In the genomic region with DNA sequence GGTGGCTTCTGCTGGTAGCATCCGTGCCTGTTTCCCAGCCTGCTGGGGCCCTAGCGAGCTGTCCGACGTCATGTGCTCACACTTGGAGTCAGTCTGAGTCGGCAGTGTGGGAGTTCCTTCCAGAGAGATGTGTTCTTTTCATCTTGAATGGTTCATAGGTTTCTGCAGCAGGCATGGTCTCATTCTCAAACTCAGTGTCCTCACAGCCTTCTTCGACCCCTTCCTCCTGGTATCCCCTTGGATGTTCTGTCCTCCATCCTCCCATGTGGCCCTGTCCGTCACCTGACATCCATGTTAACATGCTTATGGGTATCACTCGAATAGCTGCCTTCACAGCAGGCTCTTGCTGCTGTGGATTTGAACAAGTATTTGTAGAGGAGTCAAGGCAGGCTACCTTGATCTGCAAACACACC, we compare ENCODE assay signal across 12 cellular contexts. TPM values are rescaled to one million over a fixed set of nuclear protein-coding genes. Genes with fewer than 3 reads are reported as not detected.
DNase-seq lines count a peak whose midpoint lies in the region; ATAC-seq and TF ChIP-seq lines count a peak whose summit lies in the region.
"Had no signal": no experiment of that assay in that cellular context is flagged by ENCODE, and none has a peak within 500 bp of the region (broad histone marks: within the 10 kb centered on the region; RNA-seq: fewer than 3 reads in every experiment).

No MANE protein-coding gene starts in this region.

- no peak overlapping the region for H3K4me3 ChIP-seq in WERI-Rb-1 (ENCODE audit: low read depth, low read length)
- H3K4me3 ChIP-seq: colonic mucosa, spleen had no signal

- H3K27me3 ChIP-seq in WERI-Rb-1 (ENCODE audit: insufficient read depth, low read depth, severe bottlenecking): no peaks in the 10 kb centered on the region
- H3K27me3 ChIP-seq: colonic mucosa, spleen had no signal

- in situ Hi-C loops in SK-MEL-5 (cut with HindIII; ENCODE audit: low pct_unique_long_range_greater_than_20kb, low sequenced_read_pairs) (no loop called here), GM13976 (cut with MboI; ENCODE audit: low sequenced_read_pairs, unreplicated experiment) (no loop called here)

- intact Hi-C loops in left cardiac atrium (cut with DNase I): loop anchor here in 1 of 2 donors (2.0 kb wide), 1 partner anchor 47 kb away; no protein-coding TSS in a partner anchor
- intact Hi-C loops in sciatic nerve (cut with DNase I): no loop called here

- peak; percentile 64 for DNase-seq in CD1c-positive myeloid dendritic cell (ENCODE audit: extremely low spot score)
- peak; percentile 68 for DNase-seq in SK-MEL-5 (ENCODE audit: low read depth, low spot score)
- peak; percentile 63 for DNase-seq in left cardiac atrium
- DNase-seq in sciatic nerve (ENCODE audit: low spot score): peak; percentile 64
- DNase-seq in GM13976 (ENCODE audit: low spot score): no peak
- no peak for DNase-seq in dermis blood vessel endothelial cell
- no peak for DNase-seq in WERI-Rb-1
- DNase-seq: colonic mucosa, mesenchymal stem cell, NCI-H748 treated with DMSO at 0.1 percent for 48 hours, spleen had no signal

- ATAC-seq in left cardiac atrium (peak in 1 of 2 donors; percentile 33), sciatic nerve (peak; percentile 67)
- ATAC-seq: stimulated activated effector memory CD8-positive, alpha-beta T cell treated with anti-CD3 and anti-CD28 coated beads, Interleukin-12 subunit alpha, Interleukin-12 subunit beta, amount 100 ng/mL, for 72 hours had no signal

- no peak for TF ChIP-seq CTCF in GM13976 (IDR thresholded peaks at IDR 0.05; ENCODE audit: borderline replicate concordance, control extremely low read depth, extremely low read depth, insufficient read depth, missing control alignments)
- no peak for TF ChIP-seq CTCF in WERI-Rb-1 (IDR thresholded peaks at IDR 0.05; ENCODE audit: low read depth, low read length)

- no peaks in the 10 kb centered on the region for H3K36me3 ChIP-seq in WERI-Rb-1
- H3K36me3 ChIP-seq: colonic mucosa, spleen had no signal

- no peaks in the 10 kb centered on the region for H3K9me3 ChIP-seq in WERI-Rb-1 (ENCODE audit: severe bottlenecking)
- H3K9me3 ChIP-seq: colonic mucosa, spleen had no signal

- no peak overlapping the region for H3K27ac ChIP-seq in WERI-Rb-1

RNA-seq across cellular contexts. Expression of gene LDLRAD4, which starts 51.0 kb away (rescaled TPM):
- total RNA-seq in SK-MEL-5 (2014; rRNA removed; shearing (Covaris generic)): 12.7 and 15.5 TPM in 2 replicates
- polyA plus RNA-seq in SK-MEL-5 (2015; cell fraction: cytosol; rRNA removed): 20.4 and 27.8 TPM in 2 replicates
- polyA plus RNA-seq in SK-MEL-5 (2015; cell fraction: nucleus; rRNA removed): 7.9 and 12.7 TPM in 2 replicates
- total RNA-seq in left cardiac atrium (10 to 100 TPM; 28.9 to 80.2 TPM), sciatic nerve (27.1 TPM), dermis blood vessel endothelial cell (15.9 and 20.1 TPM in 2 replicates)

Comparison
In these comparisons a context has a peak if more than half of its experiments do, and no peak if none do; other contexts are left out.
1. DNase-seq: peak in CD1c-positive myeloid dendritic cell (single experiment), SK-MEL-5 (single experiment), left cardiac atrium (single experiment) and sciatic nerve (single experiment); none in GM13976 (single experiment), dermis blood vessel endothelial cell (single experiment) and WERI-Rb-1 (single experiment).